ENCODE assay signal across 11 cellular contexts in the genomic region with DNA sequence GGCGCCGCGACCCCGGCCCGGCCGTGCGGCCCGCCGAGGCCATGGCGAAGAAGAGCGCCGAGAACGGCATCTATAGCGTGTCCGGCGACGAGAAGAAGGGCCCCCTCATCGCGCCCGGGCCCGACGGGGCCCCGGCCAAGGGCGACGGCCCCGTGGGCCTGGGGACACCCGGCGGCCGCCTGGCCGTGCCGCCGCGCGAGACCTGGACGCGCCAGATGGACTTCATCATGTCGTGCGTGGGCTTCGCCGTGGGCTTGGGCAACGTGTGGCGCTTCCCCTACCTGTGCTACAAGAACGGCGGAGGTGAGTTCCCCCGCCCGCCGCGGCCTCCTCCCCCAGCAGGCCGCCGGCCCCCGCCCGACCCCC. TPM values are rescaled to one million over a fixed set of nuclear protein-coding genes. Genes with fewer than 3 reads are reported as not detected.
A peak's percentile ranks its signal among the peaks of the same experiment; 100 is the strongest.
DNase-seq lines count a peak whose midpoint lies in the region; ATAC-seq, FAIRE-seq and TF ChIP-seq lines count a peak whose summit lies in the region.
"Had no signal": no experiment of that assay in that cellular context is flagged by ENCODE, and none has a peak within 500 bp of the region (broad histone marks: within the 10 kb centered on the region; RNA-seq: fewer than 3 reads in every experiment).

No MANE protein-coding gene starts in this region.

- no peaks in the 10 kb centered on the region for H4K20me1 ChIP-seq in PC-3 (ENCODE audit: low read length)

- peaks cover 13% of the 10 kb centered on the region for H3K79me2 ChIP-seq in PC-3 (ENCODE audit: low read length)

- BruUV-seq in PC-3 (replicated peaks; lab: Mats Ljungman, UMichigan) = no TSS peak

- H3K36me3 ChIP-seq in PC-3 (ENCODE audit: low read depth, low read length) (no peaks in the 10 kb centered on the region), subcutaneous abdominal adipose tissue (ENCODE audit: control insufficient read depth in 5 of 5, insufficient read depth in 5 of 5, low read length in 5 of 5) (no peaks in the 10 kb centered on the region)

- peaks cover 0 to 6% (median 0%) of the 10 kb centered on the region in 4 donors for H3K4me1 Mint-ChIP-seq in naive thymus-derived CD8-positive, alpha-beta T cell

- H3K4me3 ChIP-seq in PC-3 (ENCODE audit: low read length) (peak overlapping the region; percentile 64), fibroblast of pulmonary artery (replicated peaks; ENCODE audit: low read depth, low read length) (peak overlapping the region; percentile 38), subcutaneous abdominal adipose tissue (ENCODE audit: low read depth in 1 of 5, low read length in 5 of 5) (peak overlapping the region in 3 of 5 donors; percentile 22 to 52 (median 51))

- H3K4me1 ChIP-seq in PC-3 (ENCODE audit: insufficient read depth, low read length) (peaks cover 12% of the 10 kb centered on the region), subcutaneous abdominal adipose tissue (ENCODE audit: control insufficient read depth in 5 of 5, insufficient read depth in 5 of 5, low read length in 5 of 5) (peaks cover 0 to 24% (median 11%) of the 10 kb centered on the region in 5 donors)

- POLR2A ChIA-PET in PC-3 (lab: Charles Lee; ENCODE audit: unreplicated experiment) = no interaction called here
- POLR2A ChIA-PET in naive thymus-derived CD8-positive, alpha-beta T cell (lab: Charles Lee) = no interaction called here

- DNase-seq in PC-3 (no peak), fibroblast of pulmonary artery (ENCODE audit: low read depth) (no peak), HTR-8/SVneo (ENCODE audit: insufficient read length, low spot score) (no peak), NCI-H2196 (lab: John Stamatoyannopoulos, UW; ENCODE audit: unreplicated experiment) (no peak)
- DNase-seq in naive thymus-derived CD8-positive, alpha-beta T cell = no peak
- DNase-seq: activated CD4-positive, alpha-beta memory T cell treated with anti-CD3 and anti-CD28 coated beads for 36 hours; naive B cell had no signal

- CTCF ChIA-PET in PC-3 (lab: Charles Lee) = no interaction called here

- H3K9ac ChIP-seq in PC-3 (ENCODE audit: low read length) (no peak overlapping the region; the same call in 1 of the 2 replicates), subcutaneous abdominal adipose tissue (ENCODE audit: low read length in 5 of 5) (no peak overlapping the region)

- H3K27ac Mint-ChIP-seq in naive thymus-derived CD8-positive, alpha-beta T cell = no peak overlapping the region
- H3K27ac Mint-ChIP-seq: activated CD4-positive, alpha-beta memory T cell treated with anti-CD3 and anti-CD28 coated beads for 36 hours; HFFc6; naive B cell had no signal

- H3K27me3 Mint-ChIP-seq in naive thymus-derived CD8-positive, alpha-beta T cell = peaks cover 0 to 12% (median 4%) of the 10 kb centered on the region in 5 donors

- H2AFZ ChIP-seq in PC-3 (ENCODE audit: low read length) = no peak overlapping the region

- H3K27ac ChIP-seq in PC-3 (ENCODE audit: low read length) (no peak overlapping the region), subcutaneous abdominal adipose tissue (ENCODE audit: low read depth, low read length) (no peak overlapping the region)

- TF ChIP-seq CTCF in PC-3 (conservative IDR thresholded peaks at IDR 0.05; ENCODE audit: low read depth, low read length) = no peak
- no peak for TF ChIP-seq CTCF in fibroblast of pulmonary artery (IDR thresholded peaks at IDR 0.05; ENCODE audit: low read length, missing control alignments)

- ATAC-seq in PC-3 = no peak
- no peak for ATAC-seq in naive thymus-derived CD8-positive, alpha-beta T cell

- intact Hi-C loops in PC-3 (cut with micrococcal nuclease) = no loop called here

- H3K4me3 Mint-ChIP-seq in naive thymus-derived CD8-positive, alpha-beta T cell = no peak overlapping the region
- H3K4me3 Mint-ChIP-seq: activated CD4-positive, alpha-beta memory T cell treated with anti-CD3 and anti-CD28 coated beads for 36 hours; HFFc6 had no signal

- no peaks in the 10 kb centered on the region for H3K36me3 Mint-ChIP-seq in naive thymus-derived CD8-positive, alpha-beta T cell
- H3K36me3 Mint-ChIP-seq: activated CD4-positive, alpha-beta memory T cell treated with anti-CD3 and anti-CD28 coated beads for 36 hours; naive B cell had no signal

- peak overlapping the region; percentile 56; the same call in 1 of the 2 replicates for H3K4me2 ChIP-seq in PC-3 (ENCODE audit: low read length)

- H3K9me2 ChIP-seq in PC-3 (replicated peaks; ENCODE audit: low read length) = no peaks in the 10 kb centered on the region

- no peaks in the 10 kb centered on the region for H3K9me3 ChIP-seq in PC-3 (ENCODE audit: low read length)
- H3K9me3 ChIP-seq in subcutaneous abdominal adipose tissue (ENCODE audit: control insufficient read depth in 5 of 5, low read length in 5 of 5) = peaks cover 0 to 6% (median 0%) of the 10 kb centered on the region in 5 donors

- H3K9me3 Mint-ChIP-seq in naive thymus-derived CD8-positive, alpha-beta T cell = peaks cover 0 to 3% (median 0%) of the 10 kb centered on the region in 9 donors
- H3K9me3 Mint-ChIP-seq: activated CD4-positive, alpha-beta memory T cell treated with anti-CD3 and anti-CD28 coated beads for 36 hours had no signal

- H3K27me3 ChIP-seq in PC-3 (ENCODE audit: low read length) = no peaks in the 10 kb centered on the region
- peaks cover 4 to 23% (median 12%) of the 10 kb centered on the region in 5 donors for H3K27me3 ChIP-seq in subcutaneous abdominal adipose tissue (ENCODE audit: control insufficient read depth in 5 of 5, insufficient read depth in 4 of 5, low read length in 5 of 5)

- no peaks in the 10 kb centered on the region for H3F3A ChIP-seq in PC-3 (ENCODE audit: low read length, unreplicated experiment)

- FAIRE-seq in HTR-8/SVneo (lab: Jason Lieb, UNC) = no peak

RNA-seq across cellular contexts. Expression of a gene that starts 0.8 kb away (rescaled TPM):
- 45.3 and 52.5 TPM in 2 replicates for total RNA-seq in PC-3 (2014; rRNA removed)
- under 1 TPM; 0.31 to 0.49 TPM for total RNA-seq in naive thymus-derived CD8-positive, alpha-beta T cell
- polyA plus RNA-seq in naive thymus-derived CD8-positive, alpha-beta T cell = under 1 TPM in 2 of 3 donors, not detected in 1; 0.04 to 0.16 TPM
- total RNA-seq: OCI-LY7 had no signal

RNA-seq across cellular contexts. Expression of a gene that starts 14.9 kb away (rescaled TPM):
- total RNA-seq in PC-3 (2014; rRNA removed) = 1.0 and 3.3 TPM in 2 replicates
- not detected for total RNA-seq in naive thymus-derived CD8-positive, alpha-beta T cell
- polyA plus RNA-seq in naive thymus-derived CD8-positive, alpha-beta T cell = not detected
- total RNA-seq: M059J had no signal

RNA-seq across cellular contexts. Expression of a gene that starts 35.7 kb away (rescaled TPM):
- 289 and 301 TPM in 2 replicates for total RNA-seq in PC-3 (2014; rRNA removed)
- 100 to 1,000 TPM; 108 to 118 TPM for total RNA-seq in naive thymus-derived CD8-positive, alpha-beta T cell
- 100 to 1,000 TPM; 298 to 328 (median 319) TPM for polyA plus RNA-seq in naive thymus-derived CD8-positive, alpha-beta T cell

RNA-seq across cellular contexts. Expression of a gene that starts 36.1 kb away (rescaled TPM):
- 44.4 and 48.6 TPM in 2 replicates for total RNA-seq in PC-3 (2014; rRNA removed)
- 1 to 10 TPM; 5.8 to 7.3 TPM for total RNA-seq in naive thymus-derived CD8-positive, alpha-beta T cell
- polyA plus RNA-seq in naive thymus-derived CD8-positive, alpha-beta T cell = 1 to 10 TPM; 1.1 to 2.1 (median 2.0) TPM

RNA-seq across cellular contexts. Expression of a gene that starts 41.5 kb away (rescaled TPM):
- total RNA-seq in PC-3 (2014; rRNA removed) = 10.7 and 13.0 TPM in 2 replicates
- not detected for total RNA-seq in naive thymus-derived CD8-positive, alpha-beta T cell
- not detected for polyA plus RNA-seq in naive thymus-derived CD8-positive, alpha-beta T cell
- total RNA-seq: HFFc6, OCI-LY7 had no signal

Comparison
In these comparisons a context has a peak if more than half of its experiments do, and no peak if none do; other contexts are left out.
1. RNA of a gene that starts 0.8 kb away (total RNA-seq): 45.3 to 52.5 TPM in PC-3; 0.31 to 0.49 TPM in naive thymus-derived CD8-positive, alpha-beta T cell; every median in the first group is over 10 times any median in the second.
2. Peak in every context shown above with its lines, with median percentiles within 50 percentile points of each other: H3K4me3 ChIP-seq.